Comparison of ENCODE assay signal across 11 cellular contexts in the genomic region with DNA sequence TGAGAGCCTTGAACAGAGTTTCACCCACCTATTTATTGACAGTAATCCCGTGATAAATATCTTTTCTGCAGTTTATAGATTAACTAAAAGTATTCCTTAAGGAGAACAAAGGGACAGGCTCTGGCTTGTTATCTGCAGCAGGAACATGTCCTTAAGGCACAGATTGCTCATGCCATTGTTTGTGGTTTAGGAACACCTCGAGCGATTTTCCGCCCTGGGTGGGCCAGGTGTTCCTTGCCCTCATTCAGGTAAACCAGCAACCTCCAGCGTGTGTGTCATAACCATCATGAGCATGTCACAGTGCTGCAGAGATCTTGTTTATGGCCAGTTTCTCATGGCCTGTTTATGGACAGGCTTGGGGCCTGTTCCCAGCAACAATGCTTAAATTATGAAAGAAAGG. TPM values are rescaled to one million over a fixed set of nuclear protein-coding genes. Genes with fewer than 3 reads are reported as not detected.
DNase-seq lines count a peak whose midpoint lies in the region; ATAC-seq, FAIRE-seq and TF ChIP-seq lines count a peak whose summit lies in the region.
"Not testable (repeated sequence)": the region's sequence is repeated elsewhere in the genome, so short reads cannot be mapped to it uniquely, and the experiment has no call there.
"Had no signal": no experiment of that assay in that cellular context is flagged by ENCODE, and none has a peak within 500 bp of the region (broad histone marks: within the 10 kb centered on the region; RNA-seq: fewer than 3 reads in every experiment).

No MANE protein-coding gene starts in this region.

- H3K4me2 ChIP-seq in HepG2 (ENCODE audit: low read depth, low read length): not testable (repeated sequence)

- TF ChIP-seq POLR2A in HepG2 (IDR thresholded peaks at IDR 0.05; ENCODE audit: insufficient read depth in 1 of 2, low read depth in 2 of 2, low read length in 2 of 2): not testable (repeated sequence)

- peak in 1 of 7 experiments; percentile 47 for DNase-seq in CD8-positive, alpha-beta T cell
- DNase-seq in activated CD4-positive, alpha-beta T cell treated with anti-CD3 and anti-CD28 coated beads, Interleukin-2, amount 10 ng/mL, durations not matched to agents 7 days and 5 days; HepG2 (ENCODE audit: low spot score): not testable (repeated sequence)
- peak; percentile 89 for DNase-seq in bronchial epithelial cell (ENCODE audit: low read depth)
- peak; percentile 37 for DNase-seq in epithelial cell of prostate (ENCODE audit: low read depth, low spot score)
- DNase-seq in stimulated activated effector memory CD8-positive, alpha-beta T cell treated with anti-CD3 and anti-CD28 coated beads, Interleukin-12 subunit alpha, Interleukin-12 subunit beta, amount 100 ng/mL, for 72 hours (ENCODE audit: low spot score in 2 of 2): peak in 1 of 2 donors; percentile 44

- not testable (repeated sequence) for H3K27me3 ChIP-seq in CD8-positive, alpha-beta T cell (ENCODE audit: insufficient read depth, low read length); bronchial epithelial cell (ENCODE audit: control insufficient read depth, insufficient read depth, low read length)
- peaks cover 0 to 14% of the 10 kb centered on the region in 2 experiments; a peak in 3 of 5 replicates for H3K27me3 ChIP-seq in HepG2 (ENCODE audit: control insufficient read depth in 1 of 2, insufficient read depth in 2 of 2, low read length in 2 of 2)

- H3K9ac ChIP-seq in HepG2 (ENCODE audit: insufficient read depth, low read depth, low read length): not testable (repeated sequence)

- H3K9me3 ChIP-seq in CD8-positive, alpha-beta T cell (ENCODE audit: low read length): peaks cover 23% of the 10 kb centered on the region
- not testable (repeated sequence) for H3K9me3 ChIP-seq in HepG2 (ENCODE audit: low read length)

- not testable (repeated sequence) for TF ChIP-seq CTCF in CD8-positive, alpha-beta T cell (IDR thresholded peaks at IDR 0.05); bronchial epithelial cell (IDR thresholded peaks at IDR 0.05; ENCODE audit: insufficient read depth, low read length, severe bottlenecking); HepG2 (CRISPR knock-in tag; IDR thresholded peaks at IDR 0.05)

- not testable (repeated sequence) for BruUV-seq in HepG2 (replicated peaks; lab: Mats Ljungman, UMichigan)

- not testable (repeated sequence) for H2AFZ ChIP-seq in HepG2 (ENCODE audit: low read length)

- in situ Hi-C loops in HepG2 (cut with HindIII; ENCODE audit: extremely low pct_ligation_motif_present, low pct_unique_long_range_greater_than_20kb): not testable (repeated sequence)

- 26% methylated on average over 5 of the region's 5 CpGs for WGBS in HepG2 (ENCODE audit: low lambda C conversion rate)

- not testable (repeated sequence) for TF ChIP-seq RAD21 in HepG2 (CRISPR knock-in tag; IDR thresholded peaks at IDR 0.05)

- intact Hi-C loops in CD8-positive, alpha-beta T cell (cut with DNase I, micrococcal nuclease): loop anchor here in 1 of 2 experiments (2.0 kb wide), 1 partner anchor 16 kb away; no protein-coding TSS in a partner anchor
- intact Hi-C loops in HepG2 (cut with micrococcal nuclease; ENCODE audit: unreplicated experiment): not testable (repeated sequence)

- H3K4me3 Mint-ChIP-seq in CD8-positive, alpha-beta T cell; activated CD4-positive, alpha-beta T cell treated with anti-CD3 and anti-CD28 coated beads, Interleukin-2, amount 10 ng/mL, durations not matched to agents 7 days and 5 days; activated naive CD8-positive, alpha-beta T cell; stimulated activated effector memory CD8-positive, alpha-beta T cell treated with anti-CD3 and anti-CD28 coated beads, Interleukin-12 subunit alpha, Interleukin-12 subunit beta, amount 100 ng/mL, for 72 hours: not testable (repeated sequence)

- POLR2A ChIA-PET in CD8-positive, alpha-beta T cell (lab: Charles Lee): interaction anchor here (1.1 to 12.3 kb wide), 5 partner anchors 17 to 288 kb away, joined by 3 to 483 read pairs (median 18); partner anchors contain the start of gene GIMAP7
- POLR2A ChIA-PET in activated CD4-positive, alpha-beta T cell treated with anti-CD3 and anti-CD28 coated beads, Interleukin-2, amount 10 ng/mL, durations not matched to agents 7 days and 5 days (lab: Charles Lee): interaction anchor here (0.7 kb wide), 1 partner anchor 22 kb away, joined by 3 read pairs; no protein-coding TSS in a partner anchor
- POLR2A ChIA-PET in HepG2 (lab: Yijun Ruan, JAX): not testable (repeated sequence)

- ATAC-seq in CD8-positive, alpha-beta T cell; HepG2; stimulated activated effector memory CD8-positive, alpha-beta T cell treated with anti-CD3 and anti-CD28 coated beads, Interleukin-12 subunit alpha, Interleukin-12 subunit beta, amount 100 ng/mL, for 72 hours: not testable (repeated sequence)

- not testable (repeated sequence) for H3K27me3 Mint-ChIP-seq in CD8-positive, alpha-beta T cell (ENCODE audit: low read depth); activated CD4-positive, alpha-beta T cell treated with anti-CD3 and anti-CD28 coated beads, Interleukin-2, amount 10 ng/mL, durations not matched to agents 7 days and 5 days; activated naive CD8-positive, alpha-beta T cell

- not testable (repeated sequence) for H3K27ac ChIP-seq in CD8-positive, alpha-beta T cell (ENCODE audit: low read depth, low read length); HepG2 (ENCODE audit: extremely low read length, insufficient read depth, low read length)
- H3K27ac ChIP-seq in epithelial cell of prostate: peak overlapping the region; percentile 17

- H3K9me3 Mint-ChIP-seq in CD8-positive, alpha-beta T cell: peaks cover 35% of the 10 kb centered on the region
- H3K9me3 Mint-ChIP-seq in activated CD4-positive, alpha-beta T cell treated with anti-CD3 and anti-CD28 coated beads, Interleukin-2, amount 10 ng/mL, durations not matched to agents 7 days and 5 days: peaks cover 45% of the 10 kb centered on the region
- H3K9me3 Mint-ChIP-seq in activated naive CD8-positive, alpha-beta T cell (ENCODE audit: low read depth): peaks cover 23% of the 10 kb centered on the region
- H3K9me3 Mint-ChIP-seq in stimulated activated effector memory CD8-positive, alpha-beta T cell treated with anti-CD3 and anti-CD28 coated beads, Interleukin-12 subunit alpha, Interleukin-12 subunit beta, amount 100 ng/mL, for 72 hours: peaks cover 17% of the 10 kb centered on the region

- peaks cover 28% of the 10 kb centered on the region for H3K4me1 ChIP-seq in CD8-positive, alpha-beta T cell (ENCODE audit: insufficient read depth, low read length)
- H3K4me1 ChIP-seq in HepG2 (ENCODE audit: insufficient read depth, low read length): not testable (repeated sequence)

- peak overlapping the region; percentile 69 for H3K27ac Mint-ChIP-seq in CD8-positive, alpha-beta T cell
- H3K27ac Mint-ChIP-seq in activated CD4-positive, alpha-beta T cell treated with anti-CD3 and anti-CD28 coated beads, Interleukin-2, amount 10 ng/mL, durations not matched to agents 7 days and 5 days: peak overlapping the region; percentile 28
- H3K27ac Mint-ChIP-seq in activated naive CD8-positive, alpha-beta T cell: peak overlapping the region; percentile 41
- peak overlapping the region; percentile 20 for H3K27ac Mint-ChIP-seq in stimulated activated effector memory CD8-positive, alpha-beta T cell treated with anti-CD3 and anti-CD28 coated beads, Interleukin-12 subunit alpha, Interleukin-12 subunit beta, amount 100 ng/mL, for 72 hours

- not testable (repeated sequence) for H3K4me3 ChIP-seq in CD8-positive, alpha-beta T cell (ENCODE audit: low read depth, low read length); bronchial epithelial cell (ENCODE audit: low read depth, low read length); HepG2 (replicated peaks in 1 of 3; ENCODE audit: insufficient read depth in 1 of 3, low read depth in 2 of 3, low read length in 3 of 3)

- peak; percentile 18 for FAIRE-seq in bronchial epithelial cell (lab: Jason Lieb, UNC)
- not testable (repeated sequence) for FAIRE-seq in HepG2 (lab: Jason Lieb, UNC)

- H3K36me3 Mint-ChIP-seq in CD8-positive, alpha-beta T cell: peaks cover 87% of the 10 kb centered on the region
- H3K36me3 Mint-ChIP-seq in activated CD4-positive, alpha-beta T cell treated with anti-CD3 and anti-CD28 coated beads, Interleukin-2, amount 10 ng/mL, durations not matched to agents 7 days and 5 days (ENCODE audit: low read depth): peaks cover 96% of the 10 kb centered on the region
- peaks cover 55% of the 10 kb centered on the region for H3K36me3 Mint-ChIP-seq in activated naive CD8-positive, alpha-beta T cell
- peaks cover 21% of the 10 kb centered on the region for H3K36me3 Mint-ChIP-seq in stimulated activated effector memory CD8-positive, alpha-beta T cell treated with anti-CD3 and anti-CD28 coated beads, Interleukin-12 subunit alpha, Interleukin-12 subunit beta, amount 100 ng/mL, for 72 hours

- H4K20me1 ChIP-seq in HepG2 (ENCODE audit: insufficient read depth, low read length): not testable (repeated sequence)

- CTCF ChIA-PET in CD8-positive, alpha-beta T cell (lab: Charles Lee): interaction anchor here (0.6 kb wide), 1 partner anchor 46 kb away, joined by 3 read pairs; no protein-coding TSS in a partner anchor
- CTCF ChIA-PET in activated CD4-positive, alpha-beta T cell treated with anti-CD3 and anti-CD28 coated beads, Interleukin-2, amount 10 ng/mL, durations not matched to agents 7 days and 5 days (lab: Charles Lee); HepG2 (lab: Yijun Ruan, JAX; ENCODE audit: low intra/inter-chr PET ratio, low total read pairs): not testable (repeated sequence)

- TF ChIP-seq EP300 in HepG2 (IDR thresholded peaks at IDR 0.05; ENCODE audit: low read depth in 2 of 2, low read length in 2 of 2); HepG2 (CRISPR knock-in tag; IDR thresholded peaks at IDR 0.05; ENCODE audit: borderline replicate concordance): not testable (repeated sequence)

- not testable (repeated sequence) for H3K36me3 ChIP-seq in CD8-positive, alpha-beta T cell (ENCODE audit: insufficient read depth, low read length); bronchial epithelial cell (ENCODE audit: control insufficient read depth, insufficient read depth, low read length); HepG2 (replicated peaks in 1 of 2; ENCODE audit: control insufficient read depth in 1 of 2, insufficient read depth in 2 of 2, low read length in 2 of 2)

- H3K79me2 ChIP-seq in HepG2 (ENCODE audit: insufficient read depth, low read length): not testable (repeated sequence)

- peaks cover 64% of the 10 kb centered on the region for H3K4me1 Mint-ChIP-seq in CD8-positive, alpha-beta T cell (ENCODE audit: low read depth)
- H3K4me1 Mint-ChIP-seq in activated CD4-positive, alpha-beta T cell treated with anti-CD3 and anti-CD28 coated beads, Interleukin-2, amount 10 ng/mL, durations not matched to agents 7 days and 5 days: peaks cover 67% of the 10 kb centered on the region
- H3K4me1 Mint-ChIP-seq in activated naive CD8-positive, alpha-beta T cell (ENCODE audit: low read depth): peaks cover 64% of the 10 kb centered on the region
- peaks cover 62% of the 10 kb centered on the region for H3K4me1 Mint-ChIP-seq in stimulated activated effector memory CD8-positive, alpha-beta T cell treated with anti-CD3 and anti-CD28 coated beads, Interleukin-12 subunit alpha, Interleukin-12 subunit beta, amount 100 ng/mL, for 72 hours

RNA-seq across cellular contexts. Expression of gene GIMAP8, which starts 6.6 kb away (rescaled TPM):
- total RNA-seq in CD8-positive, alpha-beta T cell: 1 to 10 TPM; 2.0 to 2.5 TPM
- total RNA-seq in activated CD4-positive, alpha-beta T cell treated with anti-CD3 and anti-CD28 coated beads, Interleukin-2, amount 10 ng/mL, durations not matched to agents 7 days and 5 days: 10 to 100 TPM; 35.9 to 36.3 TPM
- total RNA-seq in bronchial epithelial cell: under 0.01 TPM in 2 replicates
- total RNA-seq in HepG2 (2016; rRNA removed; fragmentation: Illumina TruSeq; extraction: Trizol): not detected in 2 replicates
- total RNA-seq in HepG2 (2016; cell fraction: cytosol; rRNA removed; fragmentation: Illumina TruSeq; extraction: Trizol; ENCODE audit: low read depth): not detected in 2 replicates
- total RNA-seq in HepG2 (2016; cell fraction: insoluble cytoplasmic fraction; rRNA removed; fragmentation: Illumina TruSeq; extraction: Trizol): not detected in 2 replicates
- not detected in 2 replicates for total RNA-seq in HepG2 (2016; cell fraction: membrane; rRNA removed; fragmentation: Illumina TruSeq; extraction: Trizol)
- total RNA-seq in HepG2 (2016; cell fraction: nucleus; rRNA removed; fragmentation: Illumina TruSeq; extraction: Trizol): not detected in 2 replicates
- polyA plus RNA-seq in HepG2 (2011; rRNA removed): not detected in 2 replicates
- polyA plus RNA-seq in HepG2 (2011; cell fraction: cytosol; rRNA removed): not detected in 2 replicates
- not detected in 2 replicates for polyA plus RNA-seq in HepG2 (2011; cell fraction: nucleus; rRNA removed)
- polyA plus RNA-seq in HepG2 (2012): not detected in 2 replicates
- not detected in 2 replicates for polyA plus RNA-seq in HepG2 (2016; cell fraction: cytosol; fragmentation: Illumina TruSeq; extraction: Trizol; ENCODE audit: low read depth)
- polyA plus RNA-seq in HepG2 (2016; cell fraction: insoluble cytoplasmic fraction; fragmentation: Illumina TruSeq; extraction: Trizol; ENCODE audit: low read depth): not detected in 2 replicates
- polyA plus RNA-seq in HepG2 (2016; cell fraction: membrane; fragmentation: Illumina TruSeq; extraction: Trizol; ENCODE audit: low read depth): not detected in 2 replicates
- not detected in 2 replicates for polyA plus RNA-seq in HepG2 (2016; cell fraction: nucleus; fragmentation: Illumina TruSeq; extraction: Trizol; ENCODE audit: insufficient read depth, low read depth)
- polyA minus RNA-seq in HepG2 (2011; rRNA and poly(A)+ RNA removed; ENCODE audit: low replicate concordance): not detected in 2 replicates
- not detected in 2 replicates for polyA minus RNA-seq in HepG2 (2011; cell fraction: cytosol; rRNA and poly(A)+ RNA removed)
- polyA minus RNA-seq in HepG2 (2011; cell fraction: nucleus; rRNA and poly(A)+ RNA removed): not detected in 2 replicates
- total RNA-seq: A172, Calu3, GM23338, HT-29 had no signal

RNA-seq across cellular contexts. Expression of gene GIMAP7, which starts 57.6 kb away (rescaled TPM):
- 10 to 100 TPM; 21.2 to 29.7 TPM for total RNA-seq in CD8-positive, alpha-beta T cell
- total RNA-seq in activated CD4-positive, alpha-beta T cell treated with anti-CD3 and anti-CD28 coated beads, Interleukin-2, amount 10 ng/mL, durations not matched to agents 7 days and 5 days: 100 to 1,000 TPM; 239 to 244 TPM
- total RNA-seq in bronchial epithelial cell (not detected in 2 replicates), HepG2 (2016; rRNA removed; fragmentation: Illumina TruSeq; extraction: Trizol) (not detected in 2 replicates)
- total RNA-seq in HepG2 (2016; cell fraction: cytosol; rRNA removed; fragmentation: Illumina TruSeq; extraction: Trizol; ENCODE audit: low read depth): not detected in 2 replicates
- not detected in 2 replicates for total RNA-seq in HepG2 (2016; cell fraction: insoluble cytoplasmic fraction; rRNA removed; fragmentation: Illumina TruSeq; extraction: Trizol)
- not detected in 2 replicates for total RNA-seq in HepG2 (2016; cell fraction: membrane; rRNA removed; fragmentation: Illumina TruSeq; extraction: Trizol)
- not detected in 2 replicates for total RNA-seq in HepG2 (2016; cell fraction: nucleus; rRNA removed; fragmentation: Illumina TruSeq; extraction: Trizol)
- not detected in 2 replicates for polyA plus RNA-seq in HepG2 (2011; rRNA removed)
- polyA plus RNA-seq in HepG2 (2011; cell fraction: cytosol; rRNA removed): not detected in 2 replicates
- not detected in 2 replicates for polyA plus RNA-seq in HepG2 (2011; cell fraction: nucleus; rRNA removed)
- not detected in 2 replicates for polyA plus RNA-seq in HepG2 (2012)
- polyA plus RNA-seq in HepG2 (2016; cell fraction: cytosol; fragmentation: Illumina TruSeq; extraction: Trizol; ENCODE audit: low read depth): not detected in 2 replicates
- not detected in 2 replicates for polyA plus RNA-seq in HepG2 (2016; cell fraction: insoluble cytoplasmic fraction; fragmentation: Illumina TruSeq; extraction: Trizol; ENCODE audit: low read depth)
- not detected in 2 replicates for polyA plus RNA-seq in HepG2 (2016; cell fraction: membrane; fragmentation: Illumina TruSeq; extraction: Trizol; ENCODE audit: low read depth)
- not detected in 2 replicates for polyA plus RNA-seq in HepG2 (2016; cell fraction: nucleus; fragmentation: Illumina TruSeq; extraction: Trizol; ENCODE audit: insufficient read depth, low read depth)
- polyA minus RNA-seq in HepG2 (2011; rRNA and poly(A)+ RNA removed; ENCODE audit: low replicate concordance): not detected in 2 replicates
- not detected in 2 replicates for polyA minus RNA-seq in HepG2 (2011; cell fraction: cytosol; rRNA and poly(A)+ RNA removed)
- not detected in 2 replicates for polyA minus RNA-seq in HepG2 (2011; cell fraction: nucleus; rRNA and poly(A)+ RNA removed)
- total RNA-seq: A172, Calu3, GM23338, HT-29 had no signal
- polyA plus RNA-seq: GM23338 had no signal

Comparison
In these comparisons a context has a peak if more than half of its experiments do, and no peak if none do; other contexts are left out.
1. RNA of gene GIMAP8, which starts 6.6 kb away (total RNA-seq): 35.9 to 36.3 TPM in activated CD4-positive, alpha-beta T cell treated with anti-CD3 and anti-CD28 coated beads, Interleukin-2, amount 10 ng/mL, durations not matched to agents 7 days and 5 days; 2.0 to 2.5 TPM in CD8-positive, alpha-beta T cell, under 0.01 TPM in bronchial epithelial cell and not detected in HepG2; every median in the first group is over 10 times any median in the second.
2. RNA of gene GIMAP7, which starts 57.6 kb away (total RNA-seq): 239 to 244 TPM in activated CD4-positive, alpha-beta T cell treated with anti-CD3 and anti-CD28 coated beads, Interleukin-2, amount 10 ng/mL, durations not matched to agents 7 days and 5 days and 21.2 to 29.7 TPM in CD8-positive, alpha-beta T cell; not detected in bronchial epithelial cell and not detected in HepG2; every median in the first group is over 10 times any median in the second.
3. Peak in every context shown above with its lines, with median percentiles within 50 percentile points of each other: H3K27ac Mint-ChIP-seq.